ENCODE assay signal across 13 cellular contexts in the genomic region with DNA sequence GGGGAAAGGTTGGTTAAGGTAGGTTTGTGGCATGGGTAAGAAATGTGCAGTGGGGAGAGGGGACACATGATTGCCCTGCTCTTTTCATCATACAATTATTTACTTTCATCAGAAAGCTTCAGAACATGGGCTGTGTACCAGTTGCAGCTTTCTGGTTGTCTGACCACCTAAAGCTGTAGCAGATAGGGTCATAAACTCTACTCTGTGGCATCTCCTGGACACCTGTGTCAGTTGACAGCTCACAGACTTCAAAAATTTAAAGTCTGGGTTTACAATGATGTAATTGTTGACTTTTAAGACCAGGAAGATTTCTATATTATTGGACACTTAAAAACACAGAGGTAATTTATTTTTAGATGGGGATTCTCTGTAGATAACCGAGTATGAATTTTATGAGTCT.
DNase-seq lines count a peak whose midpoint lies in the region; ATAC-seq and TF ChIP-seq lines count a peak whose summit lies in the region.
"Had no signal": no experiment of that assay in that cellular context is flagged by ENCODE, and none has a peak within 500 bp of the region (broad histone marks: within the 10 kb centered on the region; RNA-seq: fewer than 3 reads in every experiment).

No MANE protein-coding gene starts in this region.

- no peak overlapping the region for H3K27ac ChIP-seq in SK-N-SH (ENCODE audit: low read depth in 2 of 2, low read length in 1 of 2)
- H3K27ac ChIP-seq: 22Rv1, HL-60 had no signal

- H2AFZ ChIP-seq in SK-N-SH (ENCODE audit: low read depth): peak overlapping the region; percentile 9; the same call in 1 of the 2 replicates

- H3K4me1 ChIP-seq in SK-N-SH (ENCODE audit: control insufficient read depth in 1 of 2, insufficient read depth in 2 of 2, low read depth in 1 of 2, low read length in 1 of 2): no peaks in the 10 kb centered on the region
- H3K4me1 ChIP-seq: HAP-1 had no signal

- no peak for TF ChIP-seq RAD21 in SK-N-SH (IDR thresholded peaks at IDR 0.05; ENCODE audit: low read length)

- DNase-seq in SK-N-SH (no peak), glomerular visceral epithelial cell (ENCODE audit: extremely low spot score) (peak; percentile 15), DMS153 (lab: John Stamatoyannopoulos, UW) (no peak), NCI-H1436 (lab: John Stamatoyannopoulos, UW) (no peak)
- DNase-seq: CD4-positive, CD25-positive, alpha-beta regulatory T cell had no signal

- no peaks in the 10 kb centered on the region for H3K9me3 ChIP-seq in SK-N-SH
- H3K9me3 ChIP-seq: HAP-1 had no signal

- CTCF ChIA-PET in SK-N-SH (lab: Yijun Ruan, JAX): no interaction called here

- no peak for TF ChIP-seq EP300 in SK-N-SH (IDR thresholded peaks at IDR 0.05; ENCODE audit: borderline replicate concordance in 1 of 2, low read depth in 1 of 2, low read length in 1 of 2)

- peaks cover 0 to 5% of the 10 kb centered on the region in 2 experiments for H3K36me3 ChIP-seq in SK-N-SH (replicated peaks in 1 of 2; ENCODE audit: control insufficient read depth in 1 of 2, insufficient read depth in 2 of 2, low read length in 1 of 2)
- H3K36me3 ChIP-seq: HAP-1 had no signal

- no peak overlapping the region for H3K4me2 ChIP-seq in SK-N-SH

- H3K79me2 ChIP-seq in SK-N-SH (ENCODE audit: insufficient read depth): no peaks in the 10 kb centered on the region

- no peaks in the 10 kb centered on the region for H4K20me1 ChIP-seq in SK-N-SH (ENCODE audit: insufficient read depth)

- POLR2A ChIA-PET in SK-N-SH (lab: Yijun Ruan, JAX): no interaction called here

- no peak for TF ChIP-seq CTCF in SK-N-SH (IDR thresholded peaks at IDR 0.05)

- ATAC-seq in SK-N-SH treated with all-trans-retinoic acid at 6 μM for 48 hours: no peak
- peak; percentile 25 for ATAC-seq in GM21723 (IDR thresholded peaks at IDR 0.05; ENCODE audit: unreplicated experiment)
- no peak for ATAC-seq in GM21515 (IDR thresholded peaks at IDR 0.05; ENCODE audit: unreplicated experiment)
- ATAC-seq: GM12878, K562 had no signal

- no peak overlapping the region for H3K9ac ChIP-seq in SK-N-SH

- no peaks in the 10 kb centered on the region for H3K27me3 ChIP-seq in SK-N-SH (ENCODE audit: insufficient read depth)

- no peaks in the 10 kb centered on the region for H3F3A ChIP-seq in SK-N-SH (replicated peaks; ENCODE audit: insufficient read depth)

- 68% methylated on average over 1 of the region's 1 CpG for WGBS in SK-N-SH (ENCODE audit: low lambda C conversion rate)

- H3K9me2 ChIP-seq in SK-N-SH: no peaks in the 10 kb centered on the region; the same call in 1 of the 2 replicates

- no peak overlapping the region for H3K4me3 ChIP-seq in SK-N-SH (ENCODE audit: low read depth in 2 of 2, low read length in 1 of 2)
- H3K4me3 ChIP-seq: GM12878, HAP-1, K562 had no signal

TF ChIP-seq in SK-N-SH, 30 proteins besides CTCF, POLR2A, EP300 and RAD21:
- TF ChIP-seq FOXM1 (IDR thresholded peaks at IDR 0.05; ENCODE audit: low read depth) (no peak), SIN3A (IDR thresholded peaks at IDR 0.05; ENCODE audit: borderline replicate concordance, low read depth, low read length) (no peak)

TF ChIP-seq in SK-N-SH treated with all-trans-retinoic acid at 6 μM for 48 hours, 23 proteins besides CTCF, POLR2A, EP300 and RAD21:
- TF ChIP-seq GLIS3 (CRISPR knock-in tag; IDR thresholded peaks at IDR 0.05) (no peak), TOX (CRISPR knock-in tag; IDR thresholded peaks at IDR 0.05; ENCODE audit: borderline replicate concordance) (no peak), POU6F1 (CRISPR knock-in tag; IDR thresholded peaks at IDR 0.05; ENCODE audit: borderline replicate concordance, low read depth) (no peak), ARNTL (CRISPR knock-in tag; IDR thresholded peaks at IDR 0.05; ENCODE audit: borderline replicate concordance, low read depth) (no peak), PPARA (CRISPR knock-in tag; IDR thresholded peaks at IDR 0.05; ENCODE audit: borderline replicate concordance) (no peak), BACH2 (CRISPR knock-in tag; IDR thresholded peaks at IDR 0.05; ENCODE audit: borderline replicate concordance) (no peak), OSR1 (CRISPR knock-in tag; IDR thresholded peaks at IDR 0.05) (no peak), ZNF8 (CRISPR knock-in tag; IDR thresholded peaks at IDR 0.05) (no peak), SNAI2 (CRISPR knock-in tag; IDR thresholded peaks at IDR 0.05) (no peak), CSRNP3 (CRISPR knock-in tag; IDR thresholded peaks at IDR 0.05) (no peak), ZC3H10 (CRISPR knock-in tag; IDR thresholded peaks at IDR 0.05) (no peak), ZNF565 (CRISPR knock-in tag; conservative IDR thresholded peaks at IDR 0.05; ENCODE audit: low read depth) (no peak), RARB (CRISPR knock-in tag; IDR thresholded peaks at IDR 0.05) (no peak), PATZ1 (CRISPR knock-in tag; IDR thresholded peaks at IDR 0.05; ENCODE audit: borderline replicate concordance) (no peak)
